17 cellular contexts compared by ENCODE assay signal in the genomic region with DNA sequence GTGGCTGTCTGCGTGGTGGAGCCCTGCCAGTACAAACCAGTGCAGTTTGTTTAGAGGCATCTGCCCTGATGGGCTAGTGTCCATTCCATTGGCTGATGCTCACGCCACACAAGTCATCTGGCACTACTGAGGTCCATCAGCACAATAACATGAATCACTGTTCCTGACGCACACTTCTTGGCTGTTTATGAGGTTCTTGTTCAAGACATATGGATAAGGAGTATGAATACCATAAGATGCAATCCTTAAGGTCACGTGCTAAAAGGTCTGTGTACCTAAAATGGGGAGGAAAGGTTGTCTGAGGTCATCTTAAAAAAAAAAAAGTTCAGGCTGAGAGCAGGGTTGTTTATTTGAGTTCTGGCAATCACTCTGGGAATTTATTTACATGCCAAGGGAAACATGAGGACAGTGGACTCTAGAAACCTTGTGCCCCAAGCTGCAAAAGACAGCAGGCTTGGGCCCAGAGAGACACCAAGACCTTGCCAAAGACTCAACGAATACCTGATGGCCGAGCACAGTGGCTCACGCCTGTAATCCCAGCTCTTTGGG. TPM values are rescaled to one million over a fixed set of nuclear protein-coding genes. Genes with fewer than 3 reads are reported as not detected.
DNase-seq lines count a peak whose midpoint lies in the region; ATAC-seq and TF ChIP-seq lines count a peak whose summit lies in the region.
"Had no signal": no experiment of that assay in that cellular context is flagged by ENCODE, and none has a peak within 500 bp of the region (broad histone marks: within the 10 kb centered on the region; RNA-seq: fewer than 3 reads in every experiment).

No MANE protein-coding gene starts in this region.

- H3K27ac ChIP-seq in heart left ventricle (no peak overlapping the region), tibial artery (no peak overlapping the region), prostate gland (no peak overlapping the region)
- H3K27ac ChIP-seq: coronary artery, gastroesophageal sphincter had no signal

- H3K27me3 ChIP-seq in heart left ventricle (no peaks in the 10 kb centered on the region), tibial artery (no peaks in the 10 kb centered on the region), prostate gland (replicated peaks; ENCODE audit: insufficient read depth) (no peaks in the 10 kb centered on the region)
- H3K27me3 ChIP-seq: gastroesophageal sphincter had no signal

- H3K4me3 ChIP-seq in heart left ventricle (no peak overlapping the region), tibial artery (no peak overlapping the region), prostate gland (no peak overlapping the region)
- H3K4me3 ChIP-seq: coronary artery, gastroesophageal sphincter, HAP-1 had no signal

- H3K4me1 ChIP-seq in heart left ventricle = peaks cover 0 to 3% (median 0%) of the 10 kb centered on the region in 12 donors
- no peaks in the 10 kb centered on the region for H3K4me1 ChIP-seq in tibial artery
- no peaks in the 10 kb centered on the region for H3K4me1 ChIP-seq in prostate gland (replicated peaks)
- H3K4me1 ChIP-seq: HAP-1 had no signal

- TF ChIP-seq POLR2A in heart left ventricle (IDR thresholded peaks at IDR 0.05) = no peak
- no peak for TF ChIP-seq POLR2A in prostate gland (IDR thresholded peaks at IDR 0.05)

- H3K36me3 ChIP-seq in heart left ventricle (no peaks in the 10 kb centered on the region), tibial artery (no peaks in the 10 kb centered on the region), prostate gland (no peaks in the 10 kb centered on the region)
- H3K36me3 ChIP-seq: gastroesophageal sphincter, HAP-1 had no signal

- peak; percentile 16 for DNase-seq in NCI-H2029 (lab: John Stamatoyannopoulos, UW)
- DNase-seq in NCI-H2029 treated with DMSO at 0.1 percent for 48 hours (lab: John Stamatoyannopoulos, UW) = no peak
- peak in 1 of 5 donors; percentile 37 for DNase-seq in heart left ventricle
- DNase-seq in tibial artery = peak; percentile 29 to 65
- no peak for DNase-seq in prostate gland (ENCODE audit: low spot score)
- no peak for DNase-seq in stimulated activated naive CD4-positive, alpha-beta T cell (lab: John Stamatoyannopoulos, UW)
- DNase-seq in middle frontal gyrus (ENCODE audit: extremely low spot score, low spot score) = no peak
- DNase-seq: 8988T; kidney glomerular epithelial cell; NCI-H1417 treated with DMSO at 0.1 percent for 48 hours; NCI-H69; stimulated activated CD4-positive, alpha-beta T cell treated with anti-CD3 and anti-CD28 coated beads, Interleukin-12 subunit alpha, Interleukin-12 subunit beta, amount 100 ng/mL, for 4 hours; trophoblast cell had no signal

- 54 to 70% (median 60%) methylated on average over 7 of the region's 7 CpGs for WGBS in heart left ventricle, 4 donors
- WGBS in prostate gland = 86% methylated on average over 7 of the region's 7 CpGs

- ATAC-seq in SK-N-SH treated with all-trans-retinoic acid at 6 μM for 48 hours = peak; percentile 35; the same call in 1 of the 3 replicates
- ATAC-seq in heart left ventricle = peak in 3 of 4 donors; percentile 42 to 61 (median 51)
- ATAC-seq: gastroesophageal sphincter had no signal

- TF ChIP-seq CTCF in heart left ventricle (IDR thresholded peaks at IDR 0.05) (no peak), tibial artery (IDR thresholded peaks at IDR 0.05) (no peak), prostate gland (IDR thresholded peaks at IDR 0.05) (no peak)

- H3K9me3 ChIP-seq in heart left ventricle (peaks cover 0 to 7% (median 0%) of the 10 kb centered on the region in 12 donors), tibial artery (no peaks in the 10 kb centered on the region), prostate gland (no peaks in the 10 kb centered on the region)
- H3K9me3 ChIP-seq: gastroesophageal sphincter, HAP-1 had no signal

- intact Hi-C loops in heart left ventricle (cut with DNase I) (no loop called here), tibial artery (cut with DNase I; ENCODE audit: low total_unique reads) (no loop called here), prostate gland (cut with DNase I) (no loop called here)

TF ChIP-seq in SK-N-SH treated with all-trans-retinoic acid at 6 μM for 48 hours, 23 proteins besides CTCF, POLR2A, EP300 and RAD21:
- no peak for TF ChIP-seq ZC3H10 (CRISPR knock-in tag; IDR thresholded peaks at IDR 0.05)
- TF ChIP-seq GLIS3 (CRISPR knock-in tag; IDR thresholded peaks at IDR 0.05) = no peak
- TF ChIP-seq OSR1 (CRISPR knock-in tag; IDR thresholded peaks at IDR 0.05) = no peak
- TF ChIP-seq RARB (CRISPR knock-in tag; IDR thresholded peaks at IDR 0.05) = no peak
- no peak for TF ChIP-seq ISL1 (CRISPR knock-in tag; IDR thresholded peaks at IDR 0.05)
- peak; percentile 82 for TF ChIP-seq ZNF70 (CRISPR knock-in tag; IDR thresholded peaks at IDR 0.05)
- TF ChIP-seq, protein P1, sequence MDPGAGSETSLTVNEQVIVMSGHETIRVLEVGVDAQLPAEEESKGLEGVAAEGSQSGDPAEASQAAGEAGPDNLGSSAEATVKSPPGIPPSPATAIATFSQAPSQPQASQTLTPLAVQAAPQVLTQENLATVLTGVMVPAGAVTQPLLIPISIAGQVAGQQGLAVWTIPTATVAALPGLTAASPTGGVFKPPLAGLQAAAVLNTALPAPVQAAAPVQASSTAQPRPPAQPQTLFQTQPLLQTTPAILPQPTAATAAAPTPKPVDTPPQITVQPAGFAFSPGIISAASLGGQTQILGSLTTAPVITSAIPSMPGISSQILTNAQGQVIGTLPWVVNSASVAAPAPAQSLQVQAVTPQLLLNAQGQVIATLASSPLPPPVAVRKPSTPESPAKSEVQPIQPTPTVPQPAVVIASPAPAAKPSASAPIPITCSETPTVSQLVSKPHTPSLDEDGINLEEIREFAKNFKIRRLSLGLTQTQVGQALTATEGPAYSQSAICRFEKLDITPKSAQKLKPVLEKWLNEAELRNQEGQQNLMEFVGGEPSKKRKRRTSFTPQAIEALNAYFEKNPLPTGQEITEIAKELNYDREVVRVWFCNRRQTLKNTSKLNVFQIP (CRISPR knock-in tag; IDR thresholded peaks at IDR 0.05; ENCODE audit: borderline replicate concordance, low read depth) = no peak

RNA-seq across cellular contexts. Expression of a gene that starts 54.1 kb away (rescaled TPM):
- 1 to 10 TPM in 8 of 9 donors, under 1 TPM in 1; 0.94 to 7.1 (median 4.5) TPM for total RNA-seq in heart left ventricle
- polyA plus RNA-seq in heart left ventricle = 1 to 10 TPM; 6.1 to 6.6 TPM
- total RNA-seq in prostate gland = 10 to 100 TPM in 1 of 2 donors, 1 to 10 TPM in 1; 6.4 to 10.5 TPM

Comparison
In these comparisons a context has a peak if more than half of its experiments do, and no peak if none do; other contexts are left out.
1. DNase-seq: peak in NCI-H2029 (single experiment) and tibial artery (2 of 2); none in NCI-H2029 treated with DMSO at 0.1 percent for 48 hours (single experiment), prostate gland (single experiment), stimulated activated naive CD4-positive, alpha-beta T cell (0 of 6) and middle frontal gyrus (single experiment).